In genomic region chr12:69933115-69933552, GRCh38 we compare ENCODE assay signal across 14 cellular contexts.
DNase-seq lines count a peak whose midpoint lies in the region; ATAC-seq, FAIRE-seq and TF ChIP-seq lines count a peak whose summit lies in the region.
"Had no signal": no experiment of that assay in that cellular context is flagged by ENCODE, and none has a peak within 500 bp of the region (broad histone marks: within the 10 kb centered on the region; RNA-seq: fewer than 3 reads in every experiment).

No MANE protein-coding gene starts in this region.

- H3K27me3 ChIP-seq in endodermal cell (ENCODE audit: control insufficient read depth, insufficient read depth, low read length, poor library complexity, severe bottlenecking) (no peaks in the 10 kb centered on the region), esophagus muscularis mucosa (no peaks in the 10 kb centered on the region), PC-3 (ENCODE audit: low read length) (no peaks in the 10 kb centered on the region)
- H3K27me3 ChIP-seq: vagina had no signal

- H3K4me1 ChIP-seq in endodermal cell (ENCODE audit: control insufficient read depth, insufficient read depth, low read length) (peaks cover 11% of the 10 kb centered on the region), esophagus muscularis mucosa (peaks cover 0 to 5% (median 0%) of the 10 kb centered on the region in 4 donors), PC-3 (ENCODE audit: insufficient read depth, low read length) (peaks cover 9% of the 10 kb centered on the region)
- H3K4me1 ChIP-seq: vagina had no signal

- H3K9me3 ChIP-seq in endodermal cell (ENCODE audit: control insufficient read depth, low read length) (no peaks in the 10 kb centered on the region), esophagus muscularis mucosa (no peaks in the 10 kb centered on the region), PC-3 (ENCODE audit: low read length) (no peaks in the 10 kb centered on the region)
- H3K9me3 ChIP-seq: vagina had no signal

- FAIRE-seq in HTR-8/SVneo (lab: Jason Lieb, UNC), result no peak

- H3K27ac Mint-ChIP-seq in endodermal cell, result peak overlapping the region; percentile 65
- H3K27ac Mint-ChIP-seq: naive thymus-derived CD8-positive, alpha-beta T cell had no signal

- no peaks in the 10 kb centered on the region for H3K36me3 ChIP-seq in endodermal cell (ENCODE audit: control insufficient read depth, insufficient read depth, low read length)
- no peaks in the 10 kb centered on the region for H3K36me3 ChIP-seq in esophagus muscularis mucosa
- H3K36me3 ChIP-seq in PC-3 (ENCODE audit: low read depth, low read length), result no peaks in the 10 kb centered on the region
- H3K36me3 ChIP-seq: vagina had no signal

- no peak for TF ChIP-seq POLR2A in esophagus muscularis mucosa (IDR thresholded peaks at IDR 0.05; ENCODE audit: low read depth)

- no peaks in the 10 kb centered on the region for H4K20me1 ChIP-seq in PC-3 (ENCODE audit: low read length)

- no peak overlapping the region for H3K4me2 ChIP-seq in PC-3 (ENCODE audit: low read length)

- CTCF ChIA-PET in PC-3 (lab: Charles Lee), result no interaction called here

- no peaks in the 10 kb centered on the region for H3F3A ChIP-seq in PC-3 (ENCODE audit: low read length, unreplicated experiment)

- POLR2A ChIA-PET in PC-3 (lab: Charles Lee; ENCODE audit: unreplicated experiment), result interaction anchor here (0.6 kb wide), 1 partner anchor 853 kb away, joined by 3 read pairs; no protein-coding TSS in a partner anchor

- peak overlapping the region; percentile 52 for H3K27ac ChIP-seq in endodermal cell (ENCODE audit: low read depth, low read length)
- no peak overlapping the region for H3K27ac ChIP-seq in esophagus muscularis mucosa (replicated peaks in 1 of 4)
- no peak overlapping the region for H3K27ac ChIP-seq in PC-3 (ENCODE audit: low read length)
- H3K27ac ChIP-seq: epithelial cell of prostate, GM23248, skin epidermis, vagina had no signal

- H2AFZ ChIP-seq in PC-3 (ENCODE audit: low read length), result no peak overlapping the region
- H2AFZ ChIP-seq: GM23248 had no signal

- peaks cover 8% of the 10 kb centered on the region for H3K9me3 Mint-ChIP-seq in endodermal cell

- H3K4me3 ChIP-seq in GM12865 (ENCODE audit: low read depth, low read length) (no peak overlapping the region), endodermal cell (ENCODE audit: low read length) (no peak overlapping the region), esophagus muscularis mucosa (no peak overlapping the region), PC-3 (ENCODE audit: low read length) (no peak overlapping the region)
- H3K4me3 ChIP-seq: GM23248, skin epidermis, vagina had no signal

- no peak for TF ChIP-seq EP300 in esophagus muscularis mucosa (IDR thresholded peaks at IDR 0.05)

- peak; percentile 74 for ATAC-seq in GM21390 (IDR thresholded peaks at IDR 0.05; ENCODE audit: unreplicated experiment)
- ATAC-seq in HG03095 (IDR thresholded peaks at IDR 0.05; ENCODE audit: unreplicated experiment), result peak; percentile 67
- ATAC-seq in PC-3, result no peak
- ATAC-seq: naive thymus-derived CD8-positive, alpha-beta T cell had no signal

- no TSS peak for BruUV-seq in PC-3 (replicated peaks; lab: Mats Ljungman, UMichigan)

- intact Hi-C loops in esophagus muscularis mucosa (cut with DNase I), result no loop called here
- intact Hi-C loops in PC-3 (cut with micrococcal nuclease), result no loop called here

- H3K79me2 ChIP-seq in PC-3 (ENCODE audit: low read length), result no peaks in the 10 kb centered on the region

- peak; percentile 86 for DNase-seq in GM12865 (ENCODE audit: low read depth)
- DNase-seq in endodermal cell, result peak; percentile 95
- DNase-seq in esophagus muscularis mucosa (ENCODE audit: extremely low spot score), result no peak
- DNase-seq in PC-3, result no peak
- no peak for DNase-seq in HTR-8/SVneo (ENCODE audit: insufficient read length, low spot score)
- DNase-seq in activated CD4-positive, alpha-beta T cell treated with anti-CD3 and anti-CD28 coated beads for 1 hour, result no peak
- DNase-seq: GM23248; naive thymus-derived CD8-positive, alpha-beta T cell; NCI-H187 treated with DMSO at 0.1 percent for 48 hours had no signal

- H3K4me3 Mint-ChIP-seq in endodermal cell, result no peak overlapping the region
- H3K4me3 Mint-ChIP-seq: naive thymus-derived CD8-positive, alpha-beta T cell had no signal

- H3K36me3 Mint-ChIP-seq in endodermal cell (ENCODE audit: low read depth), result peaks cover 2% of the 10 kb centered on the region
- H3K36me3 Mint-ChIP-seq: naive thymus-derived CD8-positive, alpha-beta T cell had no signal

- TF ChIP-seq CTCF in GM12865 (IDR thresholded peaks at IDR 0.05; ENCODE audit: insufficient read depth, low read depth, low read length, missing control alignments) (no peak), endodermal cell (conservative IDR thresholded peaks at IDR 0.05) (no peak), esophagus muscularis mucosa (IDR thresholded peaks at IDR 0.05) (no peak), PC-3 (conservative IDR thresholded peaks at IDR 0.05; ENCODE audit: low read depth, low read length) (no peak)

- H3K4me1 Mint-ChIP-seq in endodermal cell, result peaks cover 63% of the 10 kb centered on the region
- H3K4me1 Mint-ChIP-seq: naive thymus-derived CD8-positive, alpha-beta T cell had no signal

- no peaks in the 10 kb centered on the region for H3K27me3 Mint-ChIP-seq in endodermal cell (ENCODE audit: insufficient read depth)

- WGBS in endodermal cell (ENCODE audit: insufficient coverage in 1 of 2, insufficient read length in 1 of 2), 2 experiments, result 32 to 40% methylated on average over 1 to 5 of the region's 5 CpGs
- 90% methylated on average over 5 of the region's 5 CpGs for WGBS in esophagus muscularis mucosa

- no peaks in the 10 kb centered on the region for H3K9me2 ChIP-seq in PC-3 (replicated peaks; ENCODE audit: low read length)

- H3K9ac ChIP-seq in endodermal cell (ENCODE audit: extremely low read depth, low read length, poor library complexity, severe bottlenecking), result no peak overlapping the region
- no peak overlapping the region for H3K9ac ChIP-seq in PC-3 (ENCODE audit: low read length)
- H3K9ac ChIP-seq: GM23248 had no signal

Comparison
In these comparisons a context has a peak if more than half of its experiments do, and no peak if none do; other contexts are left out.
1. DNase-seq: peak in GM12865 (single experiment) and endodermal cell (single experiment); none in esophagus muscularis mucosa (single experiment), PC-3 (single experiment), HTR-8/SVneo (single experiment) and activated CD4-positive, alpha-beta T cell treated with anti-CD3 and anti-CD28 coated beads for 1 hour (single experiment).